8 cellular contexts compared by ENCODE assay signal in the genomic region with DNA sequence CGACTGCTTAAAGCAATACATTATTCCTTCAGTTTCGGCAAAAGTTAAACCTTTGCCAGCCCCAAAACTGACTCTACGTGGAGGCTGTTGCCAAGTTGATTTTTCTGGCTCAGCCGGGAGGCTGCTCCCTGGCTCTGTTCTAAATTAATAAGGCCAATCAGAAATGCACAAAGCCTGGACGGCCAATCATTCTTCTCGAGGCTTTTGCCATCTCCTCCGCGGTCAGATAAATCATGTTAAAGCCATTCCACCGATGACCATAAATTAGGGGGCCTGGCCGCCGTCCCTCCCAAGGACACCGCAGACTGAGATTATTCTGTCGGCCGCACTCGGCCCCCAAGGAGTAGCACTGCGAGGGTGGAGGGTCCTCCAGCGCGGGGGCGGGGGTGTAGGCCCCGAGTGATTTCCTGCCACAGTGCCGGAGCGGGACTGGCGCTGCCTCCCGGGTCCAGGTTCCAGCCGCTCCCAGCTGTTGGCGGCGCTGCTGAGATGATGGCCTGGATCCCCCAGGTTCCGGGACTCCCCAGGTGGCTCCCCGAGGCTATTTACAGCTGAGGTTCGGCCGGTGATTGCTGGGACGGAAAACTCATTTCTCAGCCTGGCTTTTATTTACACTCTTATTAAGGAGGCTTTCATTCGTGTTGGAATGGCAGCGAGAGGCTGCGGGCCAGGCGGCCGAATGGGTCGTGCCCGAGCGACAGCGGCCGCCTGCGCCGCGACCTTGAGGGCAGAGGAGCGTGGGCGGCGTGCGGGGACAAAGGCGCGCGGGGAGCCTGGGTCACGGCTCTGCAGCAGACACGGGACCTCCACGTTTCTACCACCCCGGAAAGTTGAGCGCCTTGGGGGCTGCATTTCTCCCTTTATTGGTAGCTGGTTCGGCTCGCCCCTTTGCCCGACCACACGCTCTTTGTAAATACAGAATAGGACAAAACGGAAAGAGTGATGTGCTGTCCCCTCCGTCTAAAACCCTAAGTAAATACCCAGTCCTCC.
DNase-seq lines count a peak whose midpoint lies in the region; ATAC-seq and TF ChIP-seq lines count a peak whose summit lies in the region.

No MANE protein-coding gene starts in this region.

- H3K4me3 ChIP-seq in BJ (ENCODE audit: low read depth, low read length) (peak overlapping the region; percentile 44), colonic mucosa (peak overlapping the region; percentile 51), skeletal muscle cell (ENCODE audit: low read depth, low read length) (peak overlapping the region; percentile 52)

- H3K36me3 ChIP-seq in BJ (ENCODE audit: control insufficient read depth, insufficient read depth, low read length) (no peaks in the 10 kb centered on the region), colonic mucosa (no peaks in the 10 kb centered on the region)

- H3K27me3 ChIP-seq in BJ (ENCODE audit: control insufficient read depth, insufficient read depth, low read length), result no peaks in the 10 kb centered on the region
- H3K27me3 ChIP-seq in colonic mucosa, result no peaks in the 10 kb centered on the region

- CTCF ChIA-PET in BJ (lab: Yijun Ruan, JAX), result interaction anchor here (0.7 to 1.4 kb wide), 3 partner anchors 11 to 28 kb away, joined by 3 to 4 read pairs (median 3); no protein-coding TSS in a partner anchor

- H3K9me3 ChIP-seq in T-helper 17 cell (ENCODE audit: control insufficient read depth, low read length, poor library complexity, severe bottlenecking), result no peaks in the 10 kb centered on the region
- no peaks in the 10 kb centered on the region for H3K9me3 ChIP-seq in colonic mucosa

- DNase-seq in BJ (ENCODE audit: low read depth) (peak; percentile 33), T-helper 17 cell (no peak), colonic mucosa (peak; percentile 69), islet precursor cell (peak; percentile 87), skeletal muscle cell (ENCODE audit: low read depth) (peak; percentile 53)

- peaks cover 78% of the 10 kb centered on the region for H3K27me3 Mint-ChIP-seq in T-helper 17 cell

- H3K4me1 ChIP-seq in colonic mucosa, result no peaks in the 10 kb centered on the region

- POLR2A ChIA-PET in BJ (lab: Charles Lee), result no interaction called here

- TF ChIP-seq CTCF in BJ (IDR thresholded peaks at IDR 0.05; ENCODE audit: insufficient read depth, low read depth, low read length) (peak; percentile 63), colonic mucosa (IDR thresholded peaks at IDR 0.05) (no peak)

- peak overlapping the region; percentile 5 for H3K27ac ChIP-seq in colonic mucosa

- ATAC-seq in GM19023 (IDR thresholded peaks at IDR 0.05; ENCODE audit: unreplicated experiment), result peak; percentile 66
- ATAC-seq in HG03378 (IDR thresholded peaks at IDR 0.05; ENCODE audit: unreplicated experiment), result peak; percentile 49
- ATAC-seq in T-helper 17 cell, result peak; percentile 68
- no peak for ATAC-seq in HG02938 (IDR thresholded peaks at IDR 0.05; ENCODE audit: unreplicated experiment)

- intact Hi-C loops in colonic mucosa (cut with DNase I), result no loop called here

- peaks cover 9% of the 10 kb centered on the region for H3K4me1 Mint-ChIP-seq in T-helper 17 cell

- H3K27ac Mint-ChIP-seq in T-helper 17 cell, result no peak overlapping the region

- H3K4me3 Mint-ChIP-seq in T-helper 17 cell, result peak overlapping the region; percentile 90

- H3K9ac ChIP-seq in colonic mucosa (ENCODE audit: low read depth in 2 of 2, low read length in 2 of 2), result peak overlapping the region in 1 of 2 donors; percentile 33

- peaks cover 3% of the 10 kb centered on the region for H3K36me3 Mint-ChIP-seq in T-helper 17 cell (ENCODE audit: low read depth)

Comparison
In these comparisons a context has a peak if more than half of its experiments do, and no peak if none do; other contexts are left out.
1. DNase-seq: peak in BJ (single experiment), colonic mucosa (single experiment), islet precursor cell (single experiment) and skeletal muscle cell (single experiment); none in T-helper 17 cell (0 of 3).
2. Peak in every context shown above with its lines, with median percentiles within 50 percentile points of each other: H3K4me3 ChIP-seq.